ENCODE assay signal across 22 cellular contexts in genomic region chr3:187997490-187997889, GRCh38.
DNase-seq lines count a peak whose midpoint lies in the region; ATAC-seq and TF ChIP-seq lines count a peak whose summit lies in the region.
"Had no signal": no experiment of that assay in that cellular context is flagged by ENCODE, and none has a peak within 500 bp of the region (broad histone marks: within the 10 kb centered on the region; RNA-seq: fewer than 3 reads in every experiment).

No MANE protein-coding gene starts in this region.

- no peak overlapping the region for H3K4me3 Mint-ChIP-seq in Caco-2 (ENCODE audit: unreplicated experiment)

- no peaks in the 10 kb centered on the region for H3K36me3 ChIP-seq in Caco-2 (ENCODE audit: control insufficient read depth, insufficient read depth, low read length)
- H3K36me3 ChIP-seq: pancreas had no signal

- DNase-seq in AG08395 (ENCODE audit: low spot score): peak; percentile 45
- peak; percentile 81 for DNase-seq in EH (ENCODE audit: low read depth)
- peak; percentile 41 for DNase-seq in NCI-H226
- DNase-seq in fibroblast of mammary gland (ENCODE audit: low read depth): peak; percentile 38
- no peak for DNase-seq in Caco-2
- DNase-seq in GM10266 (ENCODE audit: extremely low spot score): no peak
- DNase-seq: activated naive CD4-positive, alpha-beta T cell treated with anti-CD3 and anti-CD28 coated beads, Interleukin-2, amount 50 U/mL, for 16 hours; activated T-cell treated with anti-CD3 and anti-CD28 coated beads for 4 hours; body of pancreas; DMS153; erythroblast; glutamatergic neuron; naive B cell; NCI-H1048; NCI-H2081 treated with DMSO at 0.1 percent for 48 hours; NCI-H69; pancreas; PC-3; T-helper 9 cell had no signal

- no peaks in the 10 kb centered on the region for H3K9me3 Mint-ChIP-seq in Caco-2 (ENCODE audit: unreplicated experiment)

- CTCF ChIA-PET in Caco-2 (lab: Charles Lee): no interaction called here

- H3K27me3 ChIP-seq in Caco-2 (replicated peaks; ENCODE audit: control insufficient read depth, insufficient read depth, low read length): no peaks in the 10 kb centered on the region
- H3K27me3 ChIP-seq: body of pancreas, pancreas had no signal

- H3K27me3 Mint-ChIP-seq in Caco-2 (ENCODE audit: insufficient read depth, unreplicated experiment): no peaks in the 10 kb centered on the region

- POLR2A ChIA-PET in Caco-2 (lab: Charles Lee): no interaction called here

- H3K27ac Mint-ChIP-seq in Caco-2 (ENCODE audit: unreplicated experiment): no peak overlapping the region

- TF ChIP-seq CTCF in fibroblast of mammary gland (conservative IDR thresholded peaks at IDR 0.05; ENCODE audit: control insufficient read depth, insufficient read depth, low read depth, low read length): no peak
- no peak for TF ChIP-seq CTCF in Caco-2 (IDR thresholded peaks at IDR 0.05; ENCODE audit: insufficient read depth in 1 of 2, low read depth in 1 of 2, low read length in 1 of 2, severe bottlenecking in 1 of 2, unreplicated experiment in 1 of 2)
- no peak for TF ChIP-seq CTCF in GM10266 (IDR thresholded peaks at IDR 0.05; ENCODE audit: control insufficient read depth, insufficient read depth, low read depth, missing control alignments)

- no peaks in the 10 kb centered on the region for H3K36me3 Mint-ChIP-seq in Caco-2 (ENCODE audit: insufficient read depth, unreplicated experiment)
- H3K36me3 Mint-ChIP-seq: naive B cell had no signal

- intact Hi-C loops in Caco-2 (cut with micrococcal nuclease; ENCODE audit: unreplicated experiment): no loop called here

- H3K9me3 ChIP-seq in Caco-2: no peaks in the 10 kb centered on the region
- H3K9me3 ChIP-seq: body of pancreas, pancreas had no signal

- BruUV-seq in Caco-2 (replicated peaks; lab: Mats Ljungman, UMichigan): no TSS peak

- peaks cover 27% of the 10 kb centered on the region for H3K4me1 ChIP-seq in Caco-2

- H3K4me3 ChIP-seq in fibroblast of mammary gland (ENCODE audit: control insufficient read depth, low read depth, low read length) (no peak overlapping the region), Caco-2 (ENCODE audit: low read depth, low read length) (no peak overlapping the region)
- H3K4me3 ChIP-seq: body of pancreas, lung, pancreas had no signal

- H3K4me1 Mint-ChIP-seq in Caco-2 (ENCODE audit: low read depth, unreplicated experiment): peaks cover 31% of the 10 kb centered on the region

- ATAC-seq in HG02840 (IDR thresholded peaks at IDR 0.05; ENCODE audit: low FRiP score, unreplicated experiment) (no peak), GM18907 (IDR thresholded peaks at IDR 0.05; ENCODE audit: unreplicated experiment) (no peak)
- ATAC-seq: body of pancreas, PC-3 had no signal

Comparison
In these comparisons a context has a peak if more than half of its experiments do, and no peak if none do; other contexts are left out.
1. DNase-seq: peak in AG08395 (single experiment), EH (single experiment), NCI-H226 (single experiment) and fibroblast of mammary gland (single experiment); none in Caco-2 (0 of 2) and GM10266 (single experiment).